In the genomic region with DNA sequence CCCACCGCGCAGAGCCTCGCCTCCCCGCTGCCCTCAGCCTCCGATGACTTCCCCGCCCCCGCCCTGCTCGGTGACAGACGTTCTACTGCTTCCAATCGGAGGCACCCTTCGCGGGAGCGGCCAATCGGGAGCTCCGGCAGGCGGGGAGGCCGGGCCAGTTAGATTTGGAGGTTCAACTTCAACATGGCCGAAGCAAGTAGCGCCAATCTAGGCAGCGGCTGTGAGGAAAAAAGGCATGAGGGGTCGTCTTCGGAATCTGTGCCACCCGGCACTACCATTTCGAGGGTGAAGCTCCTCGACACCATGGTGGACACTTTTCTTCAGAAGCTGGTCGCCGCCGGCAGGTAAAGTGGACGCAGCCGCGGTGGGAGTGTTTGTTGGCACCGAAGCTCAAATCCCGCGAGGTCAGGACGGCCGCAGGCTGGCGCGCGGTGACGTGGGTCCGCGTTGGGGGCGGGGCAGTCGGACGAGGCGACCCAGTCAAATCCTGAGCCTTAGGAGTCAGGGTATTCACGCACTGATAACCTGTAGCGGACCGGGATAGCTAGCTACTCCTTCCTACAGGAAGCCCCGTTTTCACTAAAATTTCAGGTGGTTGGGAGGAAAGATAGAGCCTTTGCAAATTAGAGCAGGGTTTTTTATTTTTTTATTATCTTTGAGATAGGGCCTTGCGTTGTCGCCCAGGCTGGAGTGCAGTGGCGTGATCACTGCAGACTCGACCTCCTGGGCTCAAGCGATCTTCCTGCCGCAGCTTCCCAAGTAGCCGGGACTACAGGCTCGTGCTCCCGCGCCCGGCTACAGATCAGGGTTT, we compare ENCODE assay signal across 1 cellular context.
A peak's percentile ranks its signal among the peaks of the same experiment; 100 is the strongest.
TF ChIP-seq lines count a peak whose summit lies in the region.

A gene with protein sequence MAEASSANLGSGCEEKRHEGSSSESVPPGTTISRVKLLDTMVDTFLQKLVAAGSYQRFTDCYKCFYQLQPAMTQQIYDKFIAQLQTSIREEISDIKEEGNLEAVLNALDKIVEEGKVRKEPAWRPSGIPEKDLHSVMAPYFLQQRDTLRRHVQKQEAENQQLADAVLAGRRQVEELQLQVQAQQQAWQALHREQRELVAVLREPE (plus strand): TSS at position 175 of the 811 bp plus-strand sequence. CDS start 9 bp downstream, at position 184.

TF ChIP-seq in K562, 482 proteins besides CTCF, POLR2A, EP300 and RAD21 (continued from another document and continues in another):
- TF ChIP-seq KDM1A (IDR thresholded peaks at IDR 0.05) = no peak
- no peak for TF ChIP-seq ZNF76 (CRISPR knock-in tag; IDR thresholded peaks at IDR 0.05; ENCODE audit: borderline replicate concordance)
- TF ChIP-seq ZNF408 (CRISPR knock-in tag; IDR thresholded peaks at IDR 0.05; ENCODE audit: low read depth) = no peak
- peak; percentile 97 for TF ChIP-seq POLR2B (IDR thresholded peaks at IDR 0.05; ENCODE audit: low read depth, partially characterized antibody)
- TF ChIP-seq, protein P1, sequence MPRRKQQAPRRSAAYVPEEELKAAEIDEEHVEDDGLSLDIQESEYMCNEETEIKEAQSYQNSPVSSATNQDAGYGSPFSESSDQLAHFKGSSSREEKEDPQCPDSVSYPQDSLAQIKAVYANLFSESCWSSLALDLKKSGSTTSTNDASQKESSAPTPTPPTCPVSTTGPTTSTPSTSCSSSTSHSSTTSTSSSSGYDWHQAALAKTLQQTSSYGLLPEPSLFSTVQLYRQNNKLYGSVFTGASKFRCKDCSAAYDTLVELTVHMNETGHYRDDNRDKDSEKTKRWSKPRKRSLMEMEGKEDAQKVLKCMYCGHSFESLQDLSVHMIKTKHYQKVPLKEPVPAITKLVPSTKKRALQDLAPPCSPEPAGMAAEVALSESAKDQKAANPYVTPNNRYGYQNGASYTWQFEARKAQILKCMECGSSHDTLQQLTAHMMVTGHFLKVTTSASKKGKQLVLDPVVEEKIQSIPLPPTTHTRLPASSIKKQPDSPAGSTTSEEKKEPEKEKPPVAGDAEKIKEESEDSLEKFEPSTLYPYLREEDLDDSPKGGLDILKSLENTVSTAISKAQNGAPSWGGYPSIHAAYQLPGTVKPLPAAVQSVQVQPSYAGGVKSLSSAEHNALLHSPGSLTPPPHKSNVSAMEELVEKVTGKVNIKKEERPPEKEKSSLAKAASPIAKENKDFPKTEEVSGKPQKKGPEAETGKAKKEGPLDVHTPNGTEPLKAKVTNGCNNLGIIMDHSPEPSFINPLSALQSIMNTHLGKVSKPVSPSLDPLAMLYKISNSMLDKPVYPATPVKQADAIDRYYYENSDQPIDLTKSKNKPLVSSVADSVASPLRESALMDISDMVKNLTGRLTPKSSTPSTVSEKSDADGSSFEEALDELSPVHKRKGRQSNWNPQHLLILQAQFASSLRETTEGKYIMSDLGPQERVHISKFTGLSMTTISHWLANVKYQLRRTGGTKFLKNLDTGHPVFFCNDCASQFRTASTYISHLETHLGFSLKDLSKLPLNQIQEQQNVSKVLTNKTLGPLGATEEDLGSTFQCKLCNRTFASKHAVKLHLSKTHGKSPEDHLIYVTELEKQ (CRISPR knock-in tag; IDR thresholded peaks at IDR 0.05) = no peak
- TF ChIP-seq XRCC3 (IDR thresholded peaks at IDR 0.05) = no peak
- TF ChIP-seq ZBED1 (IDR thresholded peaks at IDR 0.05) = 0 out of 2 replicates have a peak, but pooled peaks have one; percentile 19
- TF ChIP-seq KAT2B (IDR thresholded peaks at IDR 0.05; ENCODE audit: low read depth, low read length) = no peak
- TF ChIP-seq GABPB2 (CRISPR knock-in tag; conservative IDR thresholded peaks at IDR 0.05) = no peak
- TF ChIP-seq HEY1 (CRISPR knock-in tag; IDR thresholded peaks at IDR 0.05; ENCODE audit: borderline replicate concordance) = no peak
- no peak for TF ChIP-seq CBX2 (IDR thresholded peaks at IDR 0.05; ENCODE audit: insufficient read depth, low read length, poor library complexity, severe bottlenecking)
- TF ChIP-seq DIDO1 (tag; IDR thresholded peaks at IDR 0.05; ENCODE audit: low read depth) = peak; percentile 76; the same call in 1 of the 2 replicates
- TF ChIP-seq MAFG (tag; conservative IDR thresholded peaks at IDR 0.05) = no peak
- TF ChIP-seq, protein P2, sequence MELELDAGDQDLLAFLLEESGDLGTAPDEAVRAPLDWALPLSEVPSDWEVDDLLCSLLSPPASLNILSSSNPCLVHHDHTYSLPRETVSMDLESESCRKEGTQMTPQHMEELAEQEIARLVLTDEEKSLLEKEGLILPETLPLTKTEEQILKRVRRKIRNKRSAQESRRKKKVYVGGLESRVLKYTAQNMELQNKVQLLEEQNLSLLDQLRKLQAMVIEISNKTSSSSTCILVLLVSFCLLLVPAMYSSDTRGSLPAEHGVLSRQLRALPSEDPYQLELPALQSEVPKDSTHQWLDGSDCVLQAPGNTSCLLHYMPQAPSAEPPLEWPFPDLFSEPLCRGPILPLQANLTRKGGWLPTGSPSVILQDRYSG (tag; conservative IDR thresholded peaks at IDR 0.05; ENCODE audit: low read depth) = no peak
- no peak for TF ChIP-seq CCAR2 (IDR thresholded peaks at IDR 0.05; ENCODE audit: low read depth, low read length)
- TF ChIP-seq POU5F1 (IDR thresholded peaks at IDR 0.05; ENCODE audit: borderline replicate concordance, low read depth, low read length, partially characterized antibody) = no peak
- no peak for TF ChIP-seq FOXA3 (CRISPR knock-in tag; conservative IDR thresholded peaks at IDR 0.05 in 1 of 2, IDR thresholded peaks at IDR 0.05 in 1 of 2)
- no peak for TF ChIP-seq ZSCAN29 (IDR thresholded peaks at IDR 0.05)
- TF ChIP-seq CTBP1 (IDR thresholded peaks at IDR 0.05; ENCODE audit: borderline replicate concordance) = peak; percentile 70; the same call in 1 of the 2 replicates
- TF ChIP-seq, protein P3, sequence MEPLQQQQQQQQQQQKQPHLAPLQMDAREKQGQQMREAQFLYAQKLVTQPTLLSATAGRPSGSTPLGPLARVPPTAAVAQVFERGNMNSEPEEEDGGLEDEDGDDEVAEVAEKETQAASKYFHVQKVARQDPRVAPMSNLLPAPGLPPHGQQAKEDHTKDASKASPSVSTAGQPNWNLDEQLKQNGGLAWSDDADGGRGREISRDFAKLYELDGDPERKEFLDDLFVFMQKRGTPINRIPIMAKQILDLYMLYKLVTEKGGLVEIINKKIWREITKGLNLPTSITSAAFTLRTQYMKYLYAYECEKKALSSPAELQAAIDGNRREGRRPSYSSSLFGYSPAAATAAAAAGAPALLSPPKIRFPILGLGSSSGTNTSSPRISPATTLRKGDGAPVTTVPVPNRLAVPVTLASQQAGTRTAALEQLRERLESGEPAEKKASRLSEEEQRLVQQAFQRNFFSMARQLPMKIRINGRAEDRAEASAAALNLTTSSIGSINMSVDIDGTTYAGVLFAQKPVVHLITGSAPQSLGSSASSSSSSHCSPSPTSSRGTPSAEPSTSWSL (CRISPR knock-in tag; IDR thresholded peaks at IDR 0.05; ENCODE audit: borderline replicate concordance) = no peak
- TF ChIP-seq, protein P4, sequence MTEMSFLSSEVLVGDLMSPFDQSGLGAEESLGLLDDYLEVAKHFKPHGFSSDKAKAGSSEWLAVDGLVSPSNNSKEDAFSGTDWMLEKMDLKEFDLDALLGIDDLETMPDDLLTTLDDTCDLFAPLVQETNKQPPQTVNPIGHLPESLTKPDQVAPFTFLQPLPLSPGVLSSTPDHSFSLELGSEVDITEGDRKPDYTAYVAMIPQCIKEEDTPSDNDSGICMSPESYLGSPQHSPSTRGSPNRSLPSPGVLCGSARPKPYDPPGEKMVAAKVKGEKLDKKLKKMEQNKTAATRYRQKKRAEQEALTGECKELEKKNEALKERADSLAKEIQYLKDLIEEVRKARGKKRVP (CRISPR knock-in tag; IDR thresholded peaks at IDR 0.05) = no peak
- TF ChIP-seq ZNF551 (CRISPR knock-in tag; IDR thresholded peaks at IDR 0.05) = no peak
- no peak for TF ChIP-seq ZNF140 (CRISPR knock-in tag; IDR thresholded peaks at IDR 0.05)
- no peak for TF ChIP-seq TEAD2 (tag; IDR thresholded peaks at IDR 0.05)
- TF ChIP-seq, protein P5, sequence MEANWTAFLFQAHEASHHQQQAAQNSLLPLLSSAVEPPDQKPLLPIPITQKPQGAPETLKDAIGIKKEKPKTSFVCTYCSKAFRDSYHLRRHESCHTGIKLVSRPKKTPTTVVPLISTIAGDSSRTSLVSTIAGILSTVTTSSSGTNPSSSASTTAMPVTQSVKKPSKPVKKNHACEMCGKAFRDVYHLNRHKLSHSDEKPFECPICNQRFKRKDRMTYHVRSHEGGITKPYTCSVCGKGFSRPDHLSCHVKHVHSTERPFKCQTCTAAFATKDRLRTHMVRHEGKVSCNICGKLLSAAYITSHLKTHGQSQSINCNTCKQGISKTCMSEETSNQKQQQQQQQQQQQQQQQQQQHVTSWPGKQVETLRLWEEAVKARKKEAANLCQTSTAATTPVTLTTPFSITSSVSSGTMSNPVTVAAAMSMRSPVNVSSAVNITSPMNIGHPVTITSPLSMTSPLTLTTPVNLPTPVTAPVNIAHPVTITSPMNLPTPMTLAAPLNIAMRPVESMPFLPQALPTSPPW (CRISPR knock-in tag; IDR thresholded peaks at IDR 0.05) = peak; percentile 71
- TF ChIP-seq SAFB2 (IDR thresholded peaks at IDR 0.05; ENCODE audit: borderline replicate concordance, low read depth, low read length, severe bottlenecking) = no peak
- TF ChIP-seq, protein P6, sequence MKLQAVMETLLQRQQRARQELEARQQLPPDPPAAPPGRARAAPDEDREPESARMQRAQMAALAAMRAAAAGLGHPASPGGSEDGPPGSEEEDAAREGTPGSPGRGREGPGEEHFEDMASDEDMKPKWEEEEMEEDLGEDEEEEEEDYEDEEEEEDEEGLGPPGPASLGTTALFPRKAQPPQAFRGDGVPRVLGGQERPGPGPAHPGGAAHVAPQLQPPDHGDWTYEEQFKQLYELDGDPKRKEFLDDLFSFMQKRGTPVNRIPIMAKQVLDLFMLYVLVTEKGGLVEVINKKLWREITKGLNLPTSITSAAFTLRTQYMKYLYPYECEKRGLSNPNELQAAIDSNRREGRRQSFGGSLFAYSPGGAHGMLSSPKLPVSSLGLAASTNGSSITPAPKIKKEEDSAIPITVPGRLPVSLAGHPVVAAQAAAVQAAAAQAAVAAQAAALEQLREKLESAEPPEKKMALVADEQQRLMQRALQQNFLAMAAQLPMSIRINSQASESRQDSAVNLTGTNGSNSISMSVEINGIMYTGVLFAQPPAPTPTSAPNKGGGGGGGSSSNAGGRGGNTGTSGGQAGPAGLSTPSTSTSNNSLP (IDR thresholded peaks at IDR 0.05; ENCODE audit: borderline replicate concordance, low read depth, low read length) = no peak
- TF ChIP-seq PTBP1 (IDR thresholded peaks at IDR 0.05; ENCODE audit: low read depth, low read length) = no peak
- no peak for TF ChIP-seq STAT5A (IDR thresholded peaks at IDR 0.05; ENCODE audit: borderline replicate concordance, low read length)
- TF ChIP-seq LCOR (CRISPR knock-in tag; IDR thresholded peaks at IDR 0.05) = no peak
- TF ChIP-seq, protein P7, sequence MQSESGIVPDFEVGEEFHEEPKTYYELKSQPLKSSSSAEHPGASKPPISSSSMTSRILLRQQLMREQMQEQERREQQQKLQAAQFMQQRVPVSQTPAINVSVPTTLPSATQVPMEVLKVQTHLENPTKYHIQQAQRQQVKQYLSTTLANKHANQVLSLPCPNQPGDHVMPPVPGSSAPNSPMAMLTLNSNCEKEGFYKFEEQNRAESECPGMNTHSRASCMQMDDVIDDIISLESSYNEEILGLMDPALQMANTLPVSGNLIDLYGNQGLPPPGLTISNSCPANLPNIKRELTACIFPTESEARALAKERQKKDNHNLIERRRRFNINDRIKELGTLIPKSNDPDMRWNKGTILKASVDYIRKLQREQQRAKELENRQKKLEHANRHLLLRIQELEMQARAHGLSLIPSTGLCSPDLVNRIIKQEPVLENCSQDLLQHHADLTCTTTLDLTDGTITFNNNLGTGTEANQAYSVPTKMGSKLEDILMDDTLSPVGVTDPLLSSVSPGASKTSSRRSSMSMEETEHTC (IDR thresholded peaks at IDR 0.05) = no peak
- TF ChIP-seq RB1 (IDR thresholded peaks at IDR 0.05; ENCODE audit: low read depth) = peak; percentile 58; the same call in 1 of the 2 replicates
- TF ChIP-seq, protein P8, sequence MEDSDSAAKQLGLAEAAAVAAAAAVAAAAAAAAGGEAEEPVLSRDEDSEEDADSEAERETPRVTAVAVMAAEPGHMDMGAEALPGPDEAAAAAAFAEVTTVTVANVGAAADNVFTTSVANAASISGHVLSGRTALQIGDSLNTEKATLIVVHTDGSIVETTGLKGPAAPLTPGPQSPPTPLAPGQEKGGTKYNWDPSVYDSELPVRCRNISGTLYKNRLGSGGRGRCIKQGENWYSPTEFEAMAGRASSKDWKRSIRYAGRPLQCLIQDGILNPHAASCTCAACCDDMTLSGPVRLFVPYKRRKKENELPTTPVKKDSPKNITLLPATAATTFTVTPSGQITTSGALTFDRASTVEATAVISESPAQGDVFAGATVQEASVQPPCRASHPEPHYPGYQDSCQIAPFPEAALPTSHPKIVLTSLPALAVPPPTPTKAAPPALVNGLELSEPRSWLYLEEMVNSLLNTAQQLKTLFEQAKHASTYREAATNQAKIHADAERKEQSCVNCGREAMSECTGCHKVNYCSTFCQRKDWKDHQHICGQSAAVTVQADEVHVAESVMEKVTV (CRISPR knock-in tag; IDR thresholded peaks at IDR 0.05) = 0 out of 2 replicates have a peak, but pooled peaks have one; percentile 22
